ENCODE assay signal across 9 cellular contexts in genomic region chr14:49306152-49306751, GRCh38.
DNase-seq lines count a peak whose midpoint lies in the region; ATAC-seq and FAIRE-seq lines count a peak whose summit lies in the region.
"Had no signal": no experiment of that assay in that cellular context is flagged by ENCODE, and none has a peak within 500 bp of the region (broad histone marks: within the 10 kb centered on the region; RNA-seq: fewer than 3 reads in every experiment).

No MANE protein-coding gene starts in this region.

- ATAC-seq in activated CD4-positive, alpha-beta T cell treated with anti-CD3 and anti-CD28 coated beads for 36 hours, result peak; percentile 61
- peak; percentile 66 for ATAC-seq in HG03039 (IDR thresholded peaks at IDR 0.05; ENCODE audit: unreplicated experiment)

- DNase-seq in activated CD4-positive, alpha-beta T cell treated with anti-CD3 and anti-CD28 coated beads for 36 hours, result no peak
- DNase-seq in activated CD4-positive, alpha-beta T cell treated with anti-CD3 and anti-CD28 coated beads, Interleukin-2, amount 10 ng/mL, durations not matched to agents 7 days and 5 days, result no peak
- DNase-seq in NCI-H748 treated with DMSO at 0.1 percent for 48 hours (lab: John Stamatoyannopoulos, UW) (peak; percentile 6), fibroblast of peridontal ligament (ENCODE audit: extremely low read depth) (peak; percentile 8), urothelium cell line (ENCODE audit: low spot score) (peak; percentile 39), posterior vena cava (ENCODE audit: low spot score) (no peak), hepatic stellate cell (ENCODE audit: low spot score) (no peak)

- no peaks in the 10 kb centered on the region for H3K9me3 Mint-ChIP-seq in activated CD4-positive, alpha-beta T cell treated with anti-CD3 and anti-CD28 coated beads for 36 hours (ENCODE audit: low read depth)
- H3K9me3 Mint-ChIP-seq in activated CD4-positive, alpha-beta T cell treated with anti-CD3 and anti-CD28 coated beads, Interleukin-2, amount 10 ng/mL, durations not matched to agents 7 days and 5 days, result no peaks in the 10 kb centered on the region
- H3K9me3 Mint-ChIP-seq: activated naive CD4-positive, alpha-beta T cell treated with anti-CD3 and anti-CD28 coated beads, Interleukin-2, amount 50 U/mL, for 72 hours had no signal

- intact Hi-C loops in activated CD4-positive, alpha-beta T cell treated with anti-CD3 and anti-CD28 coated beads for 36 hours (cut with DNase I, micrococcal nuclease), result loop anchor here in 1 of 2 experiments (5.0 kb wide), 1 partner anchor 191 kb away; no protein-coding TSS in a partner anchor
- intact Hi-C loops in posterior vena cava (cut with DNase I), result no loop called here

- no peaks in the 10 kb centered on the region for H3K36me3 Mint-ChIP-seq in activated CD4-positive, alpha-beta T cell treated with anti-CD3 and anti-CD28 coated beads for 36 hours (ENCODE audit: low read depth)
- no peaks in the 10 kb centered on the region for H3K36me3 Mint-ChIP-seq in activated CD4-positive, alpha-beta T cell treated with anti-CD3 and anti-CD28 coated beads, Interleukin-2, amount 10 ng/mL, durations not matched to agents 7 days and 5 days (ENCODE audit: low read depth)
- H3K36me3 Mint-ChIP-seq: activated naive CD4-positive, alpha-beta T cell treated with anti-CD3 and anti-CD28 coated beads, Interleukin-2, amount 50 U/mL, for 72 hours had no signal

- POLR2A ChIA-PET in activated CD4-positive, alpha-beta T cell treated with anti-CD3 and anti-CD28 coated beads for 36 hours (lab: Charles Lee), result no interaction called here
- POLR2A ChIA-PET in activated CD4-positive, alpha-beta T cell treated with anti-CD3 and anti-CD28 coated beads, Interleukin-2, amount 10 ng/mL, durations not matched to agents 7 days and 5 days (lab: Charles Lee), result no interaction called here

- peaks cover 7% of the 10 kb centered on the region for H3K27me3 Mint-ChIP-seq in activated CD4-positive, alpha-beta T cell treated with anti-CD3 and anti-CD28 coated beads for 36 hours
- no peaks in the 10 kb centered on the region for H3K27me3 Mint-ChIP-seq in activated CD4-positive, alpha-beta T cell treated with anti-CD3 and anti-CD28 coated beads, Interleukin-2, amount 10 ng/mL, durations not matched to agents 7 days and 5 days

- H3K27ac Mint-ChIP-seq in activated CD4-positive, alpha-beta T cell treated with anti-CD3 and anti-CD28 coated beads for 36 hours, result no peak overlapping the region
- no peak overlapping the region for H3K27ac Mint-ChIP-seq in activated CD4-positive, alpha-beta T cell treated with anti-CD3 and anti-CD28 coated beads, Interleukin-2, amount 10 ng/mL, durations not matched to agents 7 days and 5 days
- H3K27ac Mint-ChIP-seq: activated naive CD4-positive, alpha-beta T cell treated with anti-CD3 and anti-CD28 coated beads, Interleukin-2, amount 50 U/mL, for 72 hours had no signal

- FAIRE-seq in urothelium cell line (lab: Jason Lieb, UNC), result no peak

- peaks cover 3% of the 10 kb centered on the region for H3K4me1 Mint-ChIP-seq in activated CD4-positive, alpha-beta T cell treated with anti-CD3 and anti-CD28 coated beads for 36 hours
- no peaks in the 10 kb centered on the region for H3K4me1 Mint-ChIP-seq in activated CD4-positive, alpha-beta T cell treated with anti-CD3 and anti-CD28 coated beads, Interleukin-2, amount 10 ng/mL, durations not matched to agents 7 days and 5 days

- no peak overlapping the region for H3K4me3 Mint-ChIP-seq in activated CD4-positive, alpha-beta T cell treated with anti-CD3 and anti-CD28 coated beads for 36 hours
- H3K4me3 Mint-ChIP-seq in activated CD4-positive, alpha-beta T cell treated with anti-CD3 and anti-CD28 coated beads, Interleukin-2, amount 10 ng/mL, durations not matched to agents 7 days and 5 days, result no peak overlapping the region

- CTCF ChIA-PET in activated CD4-positive, alpha-beta T cell treated with anti-CD3 and anti-CD28 coated beads for 36 hours (lab: Charles Lee), result interaction anchor here (0.7 to 1.3 kb wide), 9 partner anchors 17 to 1389 kb away, joined by 3 to 7 read pairs (median 3); no protein-coding TSS in a partner anchor
- CTCF ChIA-PET in activated CD4-positive, alpha-beta T cell treated with anti-CD3 and anti-CD28 coated beads, Interleukin-2, amount 10 ng/mL, durations not matched to agents 7 days and 5 days (lab: Charles Lee), result interaction anchor here (0.7 kb wide), 1 partner anchor 308 kb away, joined by 3 read pairs; no protein-coding TSS in a partner anchor

Comparison
In these comparisons a context has a peak if more than half of its experiments do, and no peak if none do; other contexts are left out.
1. DNase-seq: peak in NCI-H748 treated with DMSO at 0.1 percent for 48 hours (single experiment), fibroblast of peridontal ligament (single experiment) and urothelium cell line (single experiment); none in activated CD4-positive, alpha-beta T cell treated with anti-CD3 and anti-CD28 coated beads for 36 hours (single experiment), activated CD4-positive, alpha-beta T cell treated with anti-CD3 and anti-CD28 coated beads, Interleukin-2, amount 10 ng/mL, durations not matched to agents 7 days and 5 days (single experiment), posterior vena cava (single experiment) and hepatic stellate cell (single experiment).